In genomic region chr2:135052042-135052876, GRCh38 we compare ENCODE assay signal across 8 cellular contexts. TPM values are rescaled to one million over a fixed set of nuclear protein-coding genes. Genes with fewer than 3 reads are reported as not detected.
DNase-seq lines count a peak whose midpoint lies in the region; ATAC-seq and TF ChIP-seq lines count a peak whose summit lies in the region.

Gene RAB3GAP1 (plus strand): TSS chr2:135052292. CDS start chr2:135052308, 16 bp downstream.

- no peak for TF ChIP-seq CTCF in GM23338 (conservative IDR thresholded peaks at IDR 0.05; ENCODE audit: low read depth in 2 of 2)
- no peak for TF ChIP-seq CTCF in fibroblast of the aortic adventitia (IDR thresholded peaks at IDR 0.05; ENCODE audit: insufficient read depth, low read length)
- no peak for TF ChIP-seq CTCF in nephron (IDR thresholded peaks at IDR 0.05; ENCODE audit: unreplicated experiment in 3 of 3)

- peak within 1 kb of the TSS; percentile 95 for H3K27ac ChIP-seq in GM23338 (ENCODE audit: low read depth)

- H3K36me3 Mint-ChIP-seq in GM23338 (ENCODE audit: low read depth), result peaks cover 21% of the 10 kb centered on the region
- peaks cover 9% of the 10 kb centered on the region for H3K36me3 Mint-ChIP-seq in nephron (ENCODE audit: low read depth)

- ATAC-seq in GM23338, result peak; percentile 97
- peak; percentile 80 for ATAC-seq in stimulated activated naive CD8-positive, alpha-beta T cell treated with anti-CD3 and anti-CD28 coated beads, Interleukin-15, Interleukin-2, amounts not matched to agents 100 U/mL and 50 U/mL, for 24 hours

- H3K27ac Mint-ChIP-seq in GM23338 (peak within 1 kb of the TSS; percentile 99), nephron (peak within 1 kb of the TSS; percentile 97 to 100 (median 99))

- no peaks in the 10 kb centered on the region for H3K27me3 ChIP-seq in GM23338 (ENCODE audit: insufficient read depth)

- H3K4me3 ChIP-seq in GM23338 (peak within 1 kb of the TSS; percentile 92), fibroblast of the aortic adventitia (ENCODE audit: low read depth, low read length) (peak within 1 kb of the TSS; percentile 98)

- H3K4me1 Mint-ChIP-seq in GM23338, result peaks cover 18% of the 10 kb centered on the region
- H3K4me1 Mint-ChIP-seq in nephron, result peaks cover 25% of the 10 kb centered on the region

- H3K36me3 ChIP-seq in GM23338 (ENCODE audit: insufficient read depth), result no peaks in the 10 kb centered on the region

- H3K4me3 Mint-ChIP-seq in GM23338, result peak within 1 kb of the TSS; percentile 100
- peak within 1 kb of the TSS; percentile 97 to 99 (median 99) for H3K4me3 Mint-ChIP-seq in nephron

- peak; percentile 87 for TF ChIP-seq POLR2A in Raji (IDR thresholded peaks at IDR 0.05; ENCODE audit: insufficient read depth, low read depth, low read length)

- H3K4me1 ChIP-seq in GM23338 (ENCODE audit: insufficient read depth), result peaks cover 11% of the 10 kb centered on the region

- peaks cover 11% of the 10 kb centered on the region for H4K20me1 ChIP-seq in GM23338 (replicated peaks; ENCODE audit: insufficient read depth)

- peaks cover 51% of the 10 kb centered on the region for H3K79me2 ChIP-seq in GM23338 (replicated peaks; ENCODE audit: insufficient read depth)

- H3K9me3 Mint-ChIP-seq in GM23338 (no peaks in the 10 kb centered on the region; the same call in 2 of the 3 replicates), nephron (no peaks in the 10 kb centered on the region)

- H3K9me2 ChIP-seq in GM23338 (ENCODE audit: insufficient read depth), result no peaks in the 10 kb centered on the region

- peak; percentile 88 for DNase-seq in EL
- DNase-seq in GM23338 (ENCODE audit: low spot score), result peak; percentile 92
- peak; percentile 97 to 98 for DNase-seq in Kasumi-1 (lab: John Stamatoyannopoulos, UW)
- peak; percentile 89 for DNase-seq in activated T-helper 9 cell treated with anti-CD3 and anti-CD28 coated beads, Interleukin-2, amount 50 U/mL, for 16 hours (ENCODE audit: low read depth)
- DNase-seq in fibroblast of the aortic adventitia (ENCODE audit: low read depth), result peak; percentile 78
- DNase-seq in stimulated activated naive CD8-positive, alpha-beta T cell treated with anti-CD3 and anti-CD28 coated beads, Interleukin-15, Interleukin-2, amounts not matched to agents 100 U/mL and 50 U/mL, for 24 hours, result peak; percentile 93

- H3K27me3 Mint-ChIP-seq in GM23338 (ENCODE audit: insufficient read depth, low read depth, poor library complexity), result peaks cover 2% of the 10 kb centered on the region
- peaks cover 4% of the 10 kb centered on the region for H3K27me3 Mint-ChIP-seq in nephron (ENCODE audit: low read depth)

- H3K4me2 ChIP-seq in GM23338, result peak within 1 kb of the TSS; percentile 99

- H2AFZ ChIP-seq in GM23338, result peak within 1 kb of the TSS; percentile 99

- no peaks in the 10 kb centered on the region for H3F3A ChIP-seq in GM23338 (replicated peaks; ENCODE audit: low read depth)

TF ChIP-seq in GM23338, 12 proteins besides CTCF, POLR2A, EP300 and RAD21:
- TF ChIP-seq POLR2AphosphoS5 (IDR thresholded peaks at IDR 0.05; ENCODE audit: low read depth) (peak; percentile 86), ZNF331 (CRISPR knock-in tag; IDR thresholded peaks at IDR 0.05; ENCODE audit: low read depth) (no peak)

RNA-seq across cellular contexts. Expression of gene RAB3GAP1, which starts in this region (rescaled TPM):
- 32.2 and 40.4 TPM in 2 replicates for total RNA-seq in GM23338 (2014; rRNA removed; shearing (Covaris generic))
- polyA plus RNA-seq in GM23338 (2016; fragmentation: Nextera tagmentation; extraction: Ambion mirVana), result 22.5 and 25.1 TPM in 2 replicates
- 80.0 and 148 TPM in 2 replicates for total RNA-seq in fibroblast of the aortic adventitia (ENCODE audit: low replicate concordance)

Comparison
In these comparisons a context has a peak if more than half of its experiments do, and no peak if none do; other contexts are left out.
1. Peak in every context shown above with its lines: DNase-seq, ATAC-seq, H3K4me3 ChIP-seq and H3K27ac ChIP-seq.